ENCODE assay signal across 14 cellular contexts in genomic region chr7:150875791-150876190, GRCh38. TPM values are rescaled to one million over a fixed set of nuclear protein-coding genes. Genes with fewer than 3 reads are reported as not detected.
DNase-seq lines count a peak whose midpoint lies in the region; ATAC-seq and TF ChIP-seq lines count a peak whose summit lies in the region.
"Had no signal": no experiment of that assay in that cellular context is flagged by ENCODE, and none has a peak within 500 bp of the region (broad histone marks: within the 10 kb centered on the region; RNA-seq: fewer than 3 reads in every experiment).

No MANE protein-coding gene starts in this region.

- H3K9me3 ChIP-seq in suprapubic skin, result peaks cover 6% of the 10 kb centered on the region
- no peaks in the 10 kb centered on the region for H3K9me3 ChIP-seq in CD4-positive, alpha-beta memory T cell (ENCODE audit: control insufficient read depth in 1 of 2, low read length in 2 of 2)

- intact Hi-C loops in CD4-positive, alpha-beta memory T cell (cut with micrococcal nuclease), result loop anchor here (2.0 kb wide), 1 partner anchor 589 kb away; no protein-coding TSS in a partner anchor
- intact Hi-C loops in activated CD4-positive, alpha-beta memory T cell treated with anti-CD3 and anti-CD28 coated beads for 36 hours (cut with micrococcal nuclease), result loop anchor here (10.0 kb wide), 2 partner anchors 49 to 101 kb away; no protein-coding TSS in a partner anchor

- peaks cover 0 to 22% (median 19%) of the 10 kb centered on the region in 8 donors for H3K9me3 Mint-ChIP-seq in CD4-positive, alpha-beta memory T cell
- H3K9me3 Mint-ChIP-seq in activated CD4-positive, alpha-beta memory T cell treated with anti-CD3 and anti-CD28 coated beads for 36 hours, result peaks cover 18% of the 10 kb centered on the region

- ATAC-seq in HG02610 (IDR thresholded peaks at IDR 0.05; ENCODE audit: unreplicated experiment), result no peak

- H3K27ac ChIP-seq in 22Rv1 (no peak overlapping the region), brain microvascular endothelial cell (no peak overlapping the region), suprapubic skin (no peak overlapping the region)
- H3K27ac ChIP-seq in CD4-positive, alpha-beta memory T cell (ENCODE audit: low read depth, low read length), result no peak overlapping the region
- H3K27ac ChIP-seq: sigmoid colon, tibial artery had no signal

- peaks cover 1 to 4% of the 10 kb centered on the region in 2 donors for H3K36me3 Mint-ChIP-seq in CD4-positive, alpha-beta memory T cell
- H3K36me3 Mint-ChIP-seq in activated CD4-positive, alpha-beta memory T cell treated with anti-CD3 and anti-CD28 coated beads for 36 hours, result peaks cover 4% of the 10 kb centered on the region

- H3K4me1 ChIP-seq in suprapubic skin, result peaks cover 16% of the 10 kb centered on the region
- H3K4me1 ChIP-seq in CD4-positive, alpha-beta memory T cell (ENCODE audit: insufficient read depth, low read length), result peaks cover 12% of the 10 kb centered on the region
- H3K4me1 ChIP-seq: tibial artery had no signal

- WGBS in suprapubic skin, result 85% methylated on average over 4 of the region's 4 CpGs

- DNase-seq in DMS 273 treated with DMSO at 0.1 percent for 48 hours (lab: John Stamatoyannopoulos, UW) (peak; percentile 17), NAMALWA (ENCODE audit: low spot score) (peak; percentile 65), brain microvascular endothelial cell (no peak), suprapubic skin (ENCODE audit: low spot score in 2 of 2) (no peak)
- no peak for DNase-seq in CD4-positive, alpha-beta memory T cell
- DNase-seq in activated CD4-positive, alpha-beta memory T cell treated with anti-CD3 and anti-CD28 coated beads for 36 hours, result no peak
- DNase-seq: activated CD4-positive, alpha-beta memory T cell treated with anti-CD3 and anti-CD28 coated beads, Interleukin-2, amount 10 ng/mL, durations not matched to agents 7 days and 5 days; NCI-H1436 treated with DMSO at 0.1 percent for 48 hours; sigmoid colon; tibial artery had no signal

- POLR2A ChIA-PET in CD4-positive, alpha-beta memory T cell (lab: Charles Lee; ENCODE audit: partially characterized antibody), result interaction anchor here (1.0 to 1.1 kb wide), 2 partner anchors 160 to 427 kb away, joined by 3 read pairs; no protein-coding TSS in a partner anchor
- POLR2A ChIA-PET in activated CD4-positive, alpha-beta memory T cell treated with anti-CD3 and anti-CD28 coated beads for 36 hours (lab: Charles Lee), result no interaction called here

- H3K4me3 ChIP-seq in brain microvascular endothelial cell (ENCODE audit: low read depth, low read length) (no peak overlapping the region), suprapubic skin (no peak overlapping the region)
- no peak overlapping the region for H3K4me3 ChIP-seq in CD4-positive, alpha-beta memory T cell (ENCODE audit: low read length in 2 of 2)
- H3K4me3 ChIP-seq: sigmoid colon, tibial artery had no signal

- H3K27me3 ChIP-seq in brain microvascular endothelial cell (replicated peaks) (no peaks in the 10 kb centered on the region), suprapubic skin (no peaks in the 10 kb centered on the region)
- H3K27me3 ChIP-seq in CD4-positive, alpha-beta memory T cell (ENCODE audit: insufficient read depth, low read length), result no peaks in the 10 kb centered on the region
- H3K27me3 ChIP-seq: sigmoid colon had no signal

- no peak for TF ChIP-seq EP300 in suprapubic skin (IDR thresholded peaks at IDR 0.05)

- H3K36me3 ChIP-seq in brain microvascular endothelial cell (replicated peaks) (no peaks in the 10 kb centered on the region), suprapubic skin (no peaks in the 10 kb centered on the region)
- H3K36me3 ChIP-seq in CD4-positive, alpha-beta memory T cell (ENCODE audit: insufficient read depth, low read length), result no peaks in the 10 kb centered on the region
- H3K36me3 ChIP-seq: sigmoid colon, tibial artery had no signal

- H3K4me3 Mint-ChIP-seq in CD4-positive, alpha-beta memory T cell, result peak overlapping the region in 2 of 8 donors; percentile 40 to 43
- no peak overlapping the region for H3K4me3 Mint-ChIP-seq in activated CD4-positive, alpha-beta memory T cell treated with anti-CD3 and anti-CD28 coated beads for 36 hours
- H3K4me3 Mint-ChIP-seq: activated CD4-positive, alpha-beta memory T cell treated with anti-CD3 and anti-CD28 coated beads, Interleukin-2, amount 10 ng/mL, durations not matched to agents 7 days and 5 days had no signal

- CTCF ChIA-PET in CD4-positive, alpha-beta memory T cell (lab: Charles Lee; ENCODE audit: partially characterized antibody), result interaction anchor here (0.7 to 2.1 kb wide), 11 partner anchors 11 to 428 kb away, joined by 3 to 7 read pairs (median 3); no protein-coding TSS in a partner anchor
- CTCF ChIA-PET in activated CD4-positive, alpha-beta memory T cell treated with anti-CD3 and anti-CD28 coated beads for 36 hours (lab: Charles Lee), result interaction anchor here (0.8 to 7.4 kb wide), 16 partner anchors 10 to 114 kb away, joined by 3 to 58 read pairs (median 4); partner anchors contain the start of gene NOS3

- peaks cover 14 to 34% (median 20%) of the 10 kb centered on the region in 4 donors for H3K4me1 Mint-ChIP-seq in CD4-positive, alpha-beta memory T cell
- peaks cover 11% of the 10 kb centered on the region for H3K4me1 Mint-ChIP-seq in activated CD4-positive, alpha-beta memory T cell treated with anti-CD3 and anti-CD28 coated beads for 36 hours (ENCODE audit: low read depth)

- TF ChIP-seq POLR2A in suprapubic skin (IDR thresholded peaks at IDR 0.05), result no peak

- TF ChIP-seq CTCF in 22Rv1 (IDR thresholded peaks at IDR 0.05), result peak; percentile 29
- TF ChIP-seq CTCF in brain microvascular endothelial cell (IDR thresholded peaks at IDR 0.05; ENCODE audit: low read depth, low read length, missing control alignments), result peak; percentile 13
- TF ChIP-seq CTCF in suprapubic skin (IDR thresholded peaks at IDR 0.05), result no peak

- peak overlapping the region in 3 of 7 donors; percentile 52 to 85 (median 77) for H3K27ac Mint-ChIP-seq in CD4-positive, alpha-beta memory T cell
- H3K27ac Mint-ChIP-seq in activated CD4-positive, alpha-beta memory T cell treated with anti-CD3 and anti-CD28 coated beads for 36 hours, result no peak overlapping the region
- H3K27ac Mint-ChIP-seq: activated CD4-positive, alpha-beta memory T cell treated with anti-CD3 and anti-CD28 coated beads, Interleukin-2, amount 10 ng/mL, durations not matched to agents 7 days and 5 days; activated naive CD4-positive, alpha-beta T cell treated with anti-CD3 and anti-CD28 coated beads, Interleukin-2, amount 50 U/mL, for 72 hours had no signal

- in situ Hi-C loops in brain microvascular endothelial cell (cut with HindIII; ENCODE audit: low pct_ligation_motif_present, low sequenced_read_pairs), result no loop called here

- H3K27me3 Mint-ChIP-seq in CD4-positive, alpha-beta memory T cell, result peaks cover 0 to 3% of the 10 kb centered on the region in 2 donors
- no peaks in the 10 kb centered on the region for H3K27me3 Mint-ChIP-seq in activated CD4-positive, alpha-beta memory T cell treated with anti-CD3 and anti-CD28 coated beads for 36 hours

RNA-seq across cellular contexts. Expression of gene AOC1, which starts 23.5 kb away (rescaled TPM):
- 1 to 10 TPM; 1.9 to 5.5 (median 2.3) TPM for total RNA-seq in suprapubic skin
- total RNA-seq in CD4-positive, alpha-beta memory T cell, result not detected
- polyA plus RNA-seq in CD4-positive, alpha-beta memory T cell, result not detected
- total RNA-seq in activated CD4-positive, alpha-beta memory T cell treated with anti-CD3 and anti-CD28 coated beads for 36 hours, result not detected
- total RNA-seq: activated CD4-positive, alpha-beta memory T cell treated with anti-CD3 and anti-CD28 coated beads, Interleukin-2, amount 10 ng/mL, durations not matched to agents 7 days and 5 days; activated naive CD4-positive, alpha-beta T cell treated with anti-CD3 and anti-CD28 coated beads, Interleukin-2, amount 50 U/mL, for 72 hours; dermis microvascular lymphatic vessel endothelial cell had no signal

Comparison
In these comparisons a context has a peak if more than half of its experiments do, and no peak if none do; other contexts are left out.
1. CTCF ChIP-seq: peak in 22Rv1 (single experiment) and brain microvascular endothelial cell (single experiment); none in suprapubic skin (0 of 2).
2. DNase-seq: peak in DMS 273 treated with DMSO at 0.1 percent for 48 hours (single experiment) and NAMALWA (single experiment); none in brain microvascular endothelial cell (single experiment), suprapubic skin (0 of 2), CD4-positive, alpha-beta memory T cell (0 of 5) and activated CD4-positive, alpha-beta memory T cell treated with anti-CD3 and anti-CD28 coated beads for 36 hours (single experiment).